Comparison of ENCODE assay signal across 18 cellular contexts in the genomic region with DNA sequence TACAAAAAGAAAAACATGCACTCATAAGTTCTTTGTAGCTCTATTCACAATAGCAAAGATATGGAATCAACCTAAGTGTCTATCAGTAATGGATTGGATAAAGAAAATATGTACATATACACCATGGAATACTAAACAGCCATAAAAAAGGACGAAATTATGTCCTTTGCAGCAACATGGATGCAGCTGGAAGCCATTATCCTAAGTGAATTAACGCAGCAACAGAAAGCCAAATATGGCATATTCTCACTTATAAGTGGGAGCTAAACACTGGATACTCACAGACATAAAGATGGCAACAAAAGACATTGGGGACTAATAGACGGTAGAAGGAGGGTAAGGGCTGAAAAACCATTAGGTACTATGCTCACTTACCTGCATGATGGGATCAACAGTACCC. TPM values are rescaled to one million over a fixed set of nuclear protein-coding genes. Genes with fewer than 3 reads are reported as not detected.
DNase-seq lines count a peak whose midpoint lies in the region; ATAC-seq and TF ChIP-seq lines count a peak whose summit lies in the region.
"Had no signal": no experiment of that assay in that cellular context is flagged by ENCODE, and none has a peak within 500 bp of the region (broad histone marks: within the 10 kb centered on the region; RNA-seq: fewer than 3 reads in every experiment).

No MANE protein-coding gene starts in this region.

- ATAC-seq in activated T-helper 17 cell treated with anti-CD3 and anti-CD28 coated beads, Interleukin-2, amount 50 U/mL, for 72 hours (replicated peaks) = no peak
- ATAC-seq: CD8-positive, alpha-beta T cell; GM23338 had no signal

- H2BK15ac ChIP-seq in mesenchymal stem cell (ENCODE audit: low read depth, poor library complexity, severe bottlenecking) = no peak overlapping the region

- peaks cover 81% of the 10 kb centered on the region for H3K4me1 Mint-ChIP-seq in activated T-cell treated with anti-CD3 and anti-CD28 coated beads, Interleukin-2, amount 50 U/mL, for 24 hours (ENCODE audit: low read depth)
- H3K4me1 Mint-ChIP-seq in activated T-helper 17 cell treated with anti-CD3 and anti-CD28 coated beads, Interleukin-2, amount 50 U/mL, for 72 hours = peaks cover 42% of the 10 kb centered on the region
- H3K4me1 Mint-ChIP-seq in endothelial cell (ENCODE audit: unreplicated experiment) = peaks cover 5% of the 10 kb centered on the region

- H2BK12ac ChIP-seq in mesenchymal stem cell (ENCODE audit: low read length in 2 of 2) = no peak overlapping the region

- H3K79me1 ChIP-seq in mesenchymal stem cell (replicated peaks; ENCODE audit: low read length, poor library complexity, severe bottlenecking) = no peaks in the 10 kb centered on the region

- no peaks in the 10 kb centered on the region for H3K27me3 ChIP-seq in mesenchymal stem cell (ENCODE audit: control insufficient read depth in 1 of 2, insufficient read depth in 1 of 2, low read length in 2 of 2)
- no peaks in the 10 kb centered on the region for H3K27me3 ChIP-seq in uterus
- H3K27me3 ChIP-seq: BLaER1 had no signal

- DNase-seq in activated T-cell treated with anti-CD3 and anti-CD28 coated beads, Interleukin-2, amount 50 U/mL, for 24 hours = no peak
- DNase-seq in activated T-cell treated with anti-CD3 and anti-CD28 coated beads, Interleukin-2, amount 50 U/mL, for 48 hours = no peak
- DNase-seq in mesenchymal stem cell = no peak
- no peak for DNase-seq in uterus
- no peak for DNase-seq in endothelial cell (ENCODE audit: low spot score)
- DNase-seq: Calu3; CD8-positive, alpha-beta T cell; DMS79 treated with DMSO at 0.1 percent for 48 hours; GF-D8; HCEC 1CT; HFFc6; KG1 had no signal

- H2BK5ac ChIP-seq in mesenchymal stem cell (ENCODE audit: low read depth, low read length, poor library complexity, severe bottlenecking) = no peak overlapping the region

- intact Hi-C loops in uterus (cut with DNase I; ENCODE audit: low total_unique reads) = loop anchor here (10.0 kb wide), 1 partner anchor 66 kb away; no protein-coding TSS in a partner anchor

- no peak overlapping the region for H4K91ac ChIP-seq in mesenchymal stem cell (ENCODE audit: low read length)

- no peak for TF ChIP-seq POLR2A in uterus (IDR thresholded peaks at IDR 0.05)

- no peaks in the 10 kb centered on the region for H3K9me3 Mint-ChIP-seq in activated T-cell treated with anti-CD3 and anti-CD28 coated beads, Interleukin-2, amount 50 U/mL, for 24 hours
- H3K9me3 Mint-ChIP-seq in activated T-helper 17 cell treated with anti-CD3 and anti-CD28 coated beads, Interleukin-2, amount 50 U/mL, for 72 hours = no peaks in the 10 kb centered on the region
- H3K9me3 Mint-ChIP-seq in endothelial cell (ENCODE audit: unreplicated experiment) = peaks cover 6% of the 10 kb centered on the region
- H3K9me3 Mint-ChIP-seq: CD14-positive monocyte; CD8-positive, alpha-beta T cell; GM23338; HFFc6; IgD-negative memory B cell had no signal

- no peak overlapping the region for H3K14ac ChIP-seq in mesenchymal stem cell (ENCODE audit: low read length in 2 of 2)

- H2AK5ac ChIP-seq in mesenchymal stem cell (ENCODE audit: low read length, severe bottlenecking) = peak overlapping the region; percentile 54

- no peak overlapping the region for H3K9ac ChIP-seq in mesenchymal stem cell (ENCODE audit: low read length)
- H3K9ac ChIP-seq: BLaER1 had no signal

- WGBS in mesenchymal stem cell = 100% methylated on average over 3 of the region's 3 CpGs

- H3K4me1 ChIP-seq in mesenchymal stem cell (ENCODE audit: control insufficient read depth, insufficient read depth, low read depth, low read length) = peaks cover 8% of the 10 kb centered on the region
- peaks cover 4 to 5% of the 10 kb centered on the region in 2 donors for H3K4me1 ChIP-seq in uterus

- no peak overlapping the region for H3K23ac ChIP-seq in mesenchymal stem cell (ENCODE audit: low read length in 2 of 2)

- TF ChIP-seq CTCF in uterus (IDR thresholded peaks at IDR 0.05) (no peak), endothelial cell (IDR thresholded peaks at IDR 0.05; ENCODE audit: unreplicated experiment) (no peak)

- peak overlapping the region; percentile 52 for H3K27ac Mint-ChIP-seq in activated T-cell treated with anti-CD3 and anti-CD28 coated beads, Interleukin-2, amount 50 U/mL, for 24 hours
- H3K27ac Mint-ChIP-seq in activated T-helper 17 cell treated with anti-CD3 and anti-CD28 coated beads, Interleukin-2, amount 50 U/mL, for 72 hours = no peak overlapping the region
- no peak overlapping the region for H3K27ac Mint-ChIP-seq in endothelial cell (ENCODE audit: unreplicated experiment)
- H3K27ac Mint-ChIP-seq: CD14-positive monocyte; CD8-positive, alpha-beta T cell; GM23338; HFFc6 had no signal

- H3K27me3 Mint-ChIP-seq in activated T-cell treated with anti-CD3 and anti-CD28 coated beads, Interleukin-2, amount 50 U/mL, for 24 hours = no peaks in the 10 kb centered on the region
- H3K27me3 Mint-ChIP-seq in activated T-helper 17 cell treated with anti-CD3 and anti-CD28 coated beads, Interleukin-2, amount 50 U/mL, for 72 hours = no peaks in the 10 kb centered on the region
- H3K27me3 Mint-ChIP-seq in endothelial cell (ENCODE audit: unreplicated experiment) = no peaks in the 10 kb centered on the region
- H3K27me3 Mint-ChIP-seq: IgD-negative memory B cell had no signal

- no peak overlapping the region for H3K4me2 ChIP-seq in mesenchymal stem cell (ENCODE audit: low read length, poor library complexity, severe bottlenecking)
- H3K4me2 ChIP-seq: BLaER1, GM23338 had no signal

- no peak overlapping the region for H3K4me3 ChIP-seq in mesenchymal stem cell (ENCODE audit: insufficient read depth in 1 of 2, low read depth in 1 of 2, low read length in 2 of 2)
- H3K4me3 ChIP-seq in uterus = no peak overlapping the region
- H3K4me3 ChIP-seq: BLaER1, GM23338 had no signal

- no peaks in the 10 kb centered on the region for H3K9me3 ChIP-seq in mesenchymal stem cell (ENCODE audit: control insufficient read depth, low read length)
- H3K9me3 ChIP-seq in uterus = no peaks in the 10 kb centered on the region
- H3K9me3 ChIP-seq: BLaER1 had no signal

- H4K8ac ChIP-seq in mesenchymal stem cell (ENCODE audit: low read length) = no peak overlapping the region

- peaks cover 56% of the 10 kb centered on the region for H3K36me3 Mint-ChIP-seq in activated T-cell treated with anti-CD3 and anti-CD28 coated beads, Interleukin-2, amount 50 U/mL, for 24 hours (ENCODE audit: low read depth)
- H3K36me3 Mint-ChIP-seq in activated T-helper 17 cell treated with anti-CD3 and anti-CD28 coated beads, Interleukin-2, amount 50 U/mL, for 72 hours (ENCODE audit: low read depth) = peaks cover 36% of the 10 kb centered on the region
- H3K36me3 Mint-ChIP-seq in endothelial cell (ENCODE audit: low read depth, unreplicated experiment) = peaks cover 3% of the 10 kb centered on the region
- H3K36me3 Mint-ChIP-seq: CD14-positive monocyte, IgD-negative memory B cell had no signal

- H3K36me3 ChIP-seq in mesenchymal stem cell (ENCODE audit: control insufficient read depth in 1 of 2, insufficient read depth in 2 of 2, low read depth in 1 of 2, low read length in 2 of 2) (no peaks in the 10 kb centered on the region), uterus (no peaks in the 10 kb centered on the region)

- H3K18ac ChIP-seq in mesenchymal stem cell (ENCODE audit: low read depth in 1 of 2, low read length in 2 of 2) = no peak overlapping the region

- H2BK120ac ChIP-seq in mesenchymal stem cell (ENCODE audit: low read depth, low read length) = no peak overlapping the region

- no peak overlapping the region for H3K4ac ChIP-seq in mesenchymal stem cell (ENCODE audit: low read depth in 1 of 2, low read length in 2 of 2)

- H3K27ac ChIP-seq in mesenchymal stem cell (ENCODE audit: low read length, poor library complexity, severe bottlenecking) (no peak overlapping the region), uterus (no peak overlapping the region)
- H3K27ac ChIP-seq: 22Rv1, BLaER1 had no signal

- no peak overlapping the region for H2AFZ ChIP-seq in mesenchymal stem cell (ENCODE audit: low read depth, low read length)
- H2AFZ ChIP-seq: GM23338 had no signal

- no peak overlapping the region for H3K4me3 Mint-ChIP-seq in activated T-cell treated with anti-CD3 and anti-CD28 coated beads, Interleukin-2, amount 50 U/mL, for 24 hours
- peak overlapping the region; percentile 87 for H3K4me3 Mint-ChIP-seq in activated T-helper 17 cell treated with anti-CD3 and anti-CD28 coated beads, Interleukin-2, amount 50 U/mL, for 72 hours
- no peak overlapping the region for H3K4me3 Mint-ChIP-seq in endothelial cell (ENCODE audit: unreplicated experiment)
- H3K4me3 Mint-ChIP-seq: CD14-positive monocyte; CD8-positive, alpha-beta T cell; GM23338; HFFc6 had no signal

RNA-seq across cellular contexts. Expression of a gene that starts 5.8 kb away (rescaled TPM):
- 100 to 1,000 TPM in 1 of 2 donors, 10 to 100 TPM in 1; 78.8 to 138 TPM for total RNA-seq in activated T-helper 17 cell treated with anti-CD3 and anti-CD28 coated beads, Interleukin-2, amount 50 U/mL, for 72 hours
- 98.2 TPM for polyA plus RNA-seq in mesenchymal stem cell (2013, experiment 1 of 2)
- polyA plus RNA-seq in mesenchymal stem cell (2013, experiment 2 of 2) = 95.5 TPM
- 100 to 1,000 TPM in 1 of 4 donors, 10 to 100 TPM in 2, 1 to 10 TPM in 1; 1.5 to 204 (median 23.6) TPM for total RNA-seq in uterus
- total RNA-seq in endothelial cell (ENCODE audit: unreplicated experiment) = 51.1 TPM

RNA-seq across cellular contexts. Expression of a gene that starts 6.1 kb away (rescaled TPM):
- 10 to 100 TPM; 34.1 to 51.0 TPM for total RNA-seq in activated T-helper 17 cell treated with anti-CD3 and anti-CD28 coated beads, Interleukin-2, amount 50 U/mL, for 72 hours
- polyA plus RNA-seq in mesenchymal stem cell (2013, experiment 1 of 2) = 14.6 TPM
- 10.3 TPM for polyA plus RNA-seq in mesenchymal stem cell (2013, experiment 2 of 2)
- total RNA-seq in uterus (10 to 100 TPM in 1 of 4 donors, 1 to 10 TPM in 1, not detected in 2; 2.8 to 20.0 TPM), endothelial cell (ENCODE audit: unreplicated experiment) (17.0 TPM)

RNA-seq across cellular contexts. Expression of a gene that starts 34.8 kb away (rescaled TPM):
- 10 to 100 TPM; 14.3 to 20.6 TPM for total RNA-seq in activated T-helper 17 cell treated with anti-CD3 and anti-CD28 coated beads, Interleukin-2, amount 50 U/mL, for 72 hours
- 29.0 TPM for polyA plus RNA-seq in mesenchymal stem cell (2013, experiment 1 of 2)
- polyA plus RNA-seq in mesenchymal stem cell (2013, experiment 2 of 2) = 29.6 TPM
- 10 to 100 TPM; 17.2 to 51.8 (median 29.8) TPM for total RNA-seq in uterus
- total RNA-seq in endothelial cell (ENCODE audit: unreplicated experiment) = 33.2 TPM
